ENCODE assay signal across 8 cellular contexts in genomic region chr11:113874920-113875413, GRCh38. TPM values are rescaled to one million over a fixed set of nuclear protein-coding genes. Genes with fewer than 3 reads are reported as not detected.
A peak's percentile ranks its signal among the peaks of the same experiment; 100 is the strongest.
DNase-seq lines count a peak whose midpoint lies in the region; ATAC-seq and TF ChIP-seq lines count a peak whose summit lies in the region.

No MANE protein-coding gene starts in this region.

- H3K4me2 ChIP-seq in DND-41 (ENCODE audit: insufficient read depth, low read length): peak overlapping the region; percentile 96

- no peak for TF ChIP-seq CTCF in DND-41 (IDR thresholded peaks at IDR 0.05; ENCODE audit: borderline replicate concordance, extremely low read depth, low read length, poor library complexity, severe bottlenecking)
- no peak for TF ChIP-seq CTCF in HL-60 (IDR thresholded peaks at IDR 0.05; ENCODE audit: insufficient read depth, low read length)
- peak in 2 of 12 donors; percentile 19 to 29 for TF ChIP-seq CTCF in heart left ventricle (IDR thresholded peaks at IDR 0.05)
- TF ChIP-seq CTCF in retinal pigment epithelial cell (conservative IDR thresholded peaks at IDR 0.05; ENCODE audit: low read depth, low read length): no peak

- no peaks in the 10 kb centered on the region; the same call in 1 of the 2 replicates for H3K36me3 ChIP-seq in DND-41 (ENCODE audit: insufficient read depth, low read length)
- H3K36me3 ChIP-seq in heart left ventricle: no peaks in the 10 kb centered on the region

- H3K27me3 Mint-ChIP-seq in activated T-cell treated with anti-CD3 and anti-CD28 coated beads, Interleukin-2, amount 50 U/mL, for 72 hours (ENCODE audit: low read depth): no peaks in the 10 kb centered on the region

- peaks cover 4% of the 10 kb centered on the region; the same call in 1 of the 2 replicates for H4K20me1 ChIP-seq in DND-41 (ENCODE audit: insufficient read depth, low read length)

- peak overlapping the region; percentile 80 to 89; a peak in 3 of 4 replicates for H3K4me3 ChIP-seq in DND-41 (ENCODE audit: low read depth in 1 of 2, low read length in 2 of 2)
- peak overlapping the region; percentile 66 for H3K4me3 ChIP-seq in HL-60 (replicated peaks; ENCODE audit: insufficient read depth, low read length)
- peak overlapping the region; percentile 60 to 90 (median 80) for H3K4me3 ChIP-seq in heart left ventricle
- H3K4me3 ChIP-seq in retinal pigment epithelial cell (ENCODE audit: low read length): peak overlapping the region; percentile 80

- H3K4me1 ChIP-seq in DND-41 (ENCODE audit: insufficient read depth, low read length): peaks cover 44% of the 10 kb centered on the region
- peaks cover 0 to 47% (median 19%) of the 10 kb centered on the region in 12 donors for H3K4me1 ChIP-seq in heart left ventricle

- H3K9ac ChIP-seq in DND-41 (ENCODE audit: low read depth, low read length): peak overlapping the region; percentile 76

- DNase-seq in DND-41 (peak; percentile 10), HL-60 (ENCODE audit: low read depth in 1 of 2, low spot score in 1 of 2) (no peak), heart left ventricle (no peak), retinal pigment epithelial cell (ENCODE audit: low read depth) (no peak), 8988T (no peak), NCI-H82 (lab: John Stamatoyannopoulos, UW) (no peak)
- no peak for DNase-seq in activated T-cell treated with anti-CD3 and anti-CD28 coated beads, Interleukin-2, amount 50 U/mL, for 72 hours

- peak overlapping the region; percentile 95 for H3K27ac Mint-ChIP-seq in activated T-cell treated with anti-CD3 and anti-CD28 coated beads, Interleukin-2, amount 50 U/mL, for 72 hours

- H3K36me3 Mint-ChIP-seq in activated T-cell treated with anti-CD3 and anti-CD28 coated beads, Interleukin-2, amount 50 U/mL, for 72 hours (ENCODE audit: insufficient read depth in 2 of 2): peaks cover 1 to 10% of the 10 kb centered on the region in 2 donors

- H3K9me3 Mint-ChIP-seq in activated T-cell treated with anti-CD3 and anti-CD28 coated beads, Interleukin-2, amount 50 U/mL, for 72 hours: peaks cover 0 to 1% of the 10 kb centered on the region in 2 donors

- H3K27ac ChIP-seq in DND-41 (ENCODE audit: low read length): peak overlapping the region; percentile 71
- no peak overlapping the region; the same call in 1 of the 2 replicates for H3K27ac ChIP-seq in HL-60 (replicated peaks)
- peak overlapping the region; percentile 80 to 98 (median 90) for H3K27ac ChIP-seq in heart left ventricle

- peak overlapping the region; percentile 91 to 98 for H3K4me3 Mint-ChIP-seq in activated T-cell treated with anti-CD3 and anti-CD28 coated beads, Interleukin-2, amount 50 U/mL, for 72 hours

- H3K9me3 ChIP-seq in DND-41 (ENCODE audit: insufficient read depth, low read length, severe bottlenecking) (no peaks in the 10 kb centered on the region), heart left ventricle (no peaks in the 10 kb centered on the region)

- H3K27me3 ChIP-seq in DND-41 (ENCODE audit: insufficient read depth, low read length, poor library complexity): no peaks in the 10 kb centered on the region
- H3K27me3 ChIP-seq in HL-60 (ENCODE audit: insufficient read depth, poor library complexity, severe bottlenecking): no peaks in the 10 kb centered on the region
- H3K27me3 ChIP-seq in heart left ventricle: no peaks in the 10 kb centered on the region

- intact Hi-C loops in heart left ventricle (cut with DNase I): loop anchor here in 1 of 10 donors (10.0 kb wide), 1 partner anchor 300 kb away; no protein-coding TSS in a partner anchor

- peaks cover 60% of the 10 kb centered on the region for H3K4me1 Mint-ChIP-seq in activated T-cell treated with anti-CD3 and anti-CD28 coated beads, Interleukin-2, amount 50 U/mL, for 72 hours (ENCODE audit: low read depth)

- peaks cover 6% of the 10 kb centered on the region for H3K79me2 ChIP-seq in DND-41 (ENCODE audit: insufficient read depth, low read length)

- 0 to 1% (median 1%) methylated on average over 14 to 35 of the region's 35 CpGs for WGBS in heart left ventricle, 4 donors

- peak overlapping the region; percentile 98 for H2AFZ ChIP-seq in DND-41 (ENCODE audit: low read depth, low read length)

- ATAC-seq in DND-41 (ENCODE audit: insufficient read depth, low read depth) (peak; percentile 77), GM21381 (IDR thresholded peaks at IDR 0.05; ENCODE audit: unreplicated experiment) (peak; percentile 63), heart left ventricle (peak in 1 of 4 donors; percentile 0)
- ATAC-seq in activated T-cell treated with anti-CD3 and anti-CD28 coated beads, Interleukin-2, amount 50 U/mL, for 72 hours (replicated peaks in 1 of 2): peak; percentile 69 to 77

- TF ChIP-seq POLR2A in heart left ventricle (IDR thresholded peaks at IDR 0.05): no peak

RNA-seq across cellular contexts. Expression of gene USP28, which starts 0.4 kb away (rescaled TPM):
- total RNA-seq in activated T-cell treated with anti-CD3 and anti-CD28 coated beads, Interleukin-2, amount 50 U/mL, for 72 hours: 10 to 100 TPM; 42.6 to 43.5 TPM
- 100 to 1,000 TPM in 8 of 9 donors, 10 to 100 TPM in 1; 86.7 to 172 (median 124) TPM for total RNA-seq in heart left ventricle
- 10 to 100 TPM; 28.8 to 86.5 TPM for polyA plus RNA-seq in heart left ventricle

RNA-seq across cellular contexts. Expression of gene HTR3B, which starts 29.6 kb away (rescaled TPM):
- total RNA-seq in activated T-cell treated with anti-CD3 and anti-CD28 coated beads, Interleukin-2, amount 50 U/mL, for 72 hours: not detected
- not detected for total RNA-seq in heart left ventricle
- not detected for polyA plus RNA-seq in heart left ventricle
